ENCODE assay signal across 28 cellular contexts in the genomic region with DNA sequence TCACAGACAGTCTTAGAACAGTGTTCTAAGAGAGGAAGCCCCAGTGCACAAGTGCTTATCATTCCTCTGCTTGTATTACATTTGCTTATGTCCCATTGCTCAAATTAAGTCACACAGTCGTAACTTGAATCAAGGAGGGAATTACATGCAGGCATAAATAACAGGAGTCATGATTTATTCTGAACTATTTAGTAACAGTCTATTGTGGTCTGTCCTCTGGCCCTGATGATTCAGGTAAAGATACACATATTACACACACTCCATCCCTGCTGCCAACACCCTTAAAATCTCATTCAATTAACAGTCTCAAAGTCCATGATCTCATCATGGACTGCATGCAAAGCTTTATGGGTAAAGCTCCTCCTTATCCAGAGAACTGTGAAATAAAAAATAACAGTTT.
"Had no signal": no experiment of that assay in that cellular context is flagged by ENCODE, and none has a peak within 500 bp of the region (broad histone marks: within the 10 kb centered on the region; RNA-seq: fewer than 3 reads in every experiment).

No MANE protein-coding gene starts in this region.

- H3K27me3 ChIP-seq: dorsolateral prefrontal cortex, esophagus squamous epithelium, left lung, neural progenitor cell, sigmoid colon, stomach, suprapubic skin, tibial nerve had no signal

- H3K4me1 ChIP-seq: esophagus squamous epithelium, left lung, neural progenitor cell, sigmoid colon, stomach, suprapubic skin, tibial nerve had no signal

- H3K4me3 Mint-ChIP-seq: activated CD4-positive, alpha-beta memory T cell treated with anti-CD3 and anti-CD28 coated beads, Interleukin-2, amount 10 ng/mL, durations not matched to agents 7 days and 5 days; activated CD4-positive, alpha-beta T cell treated with anti-CD3 and anti-CD28 coated beads, Interleukin-2, amount 10 ng/mL, durations not matched to agents 24 days and 14 days; activated naive CD8-positive, alpha-beta T cell treated with anti-CD3 and anti-CD28 coated beads, Interleukin-2, amount 50 U/mL, for 24 hours; brain; effector memory CD8-positive, alpha-beta T cell; naive thymus-derived CD8-positive, alpha-beta T cell; neural progenitor cell; stimulated activated memory B cell treated with anti-CD40 and anti-IgM and Interleukin-4, amounts not matched to agents 10 μg/mL and 1 μg/mL and 100 μg/mL, for 72 hours had no signal

- H3K9ac ChIP-seq: neural progenitor cell had no signal

- H3K27ac Mint-ChIP-seq: activated CD4-positive, alpha-beta memory T cell treated with anti-CD3 and anti-CD28 coated beads, Interleukin-2, amount 10 ng/mL, durations not matched to agents 7 days and 5 days; activated CD4-positive, alpha-beta T cell treated with anti-CD3 and anti-CD28 coated beads, Interleukin-2, amount 10 ng/mL, durations not matched to agents 24 days and 14 days; activated naive CD8-positive, alpha-beta T cell treated with anti-CD3 and anti-CD28 coated beads, Interleukin-2, amount 50 U/mL, for 24 hours; brain; effector memory CD8-positive, alpha-beta T cell; naive thymus-derived CD8-positive, alpha-beta T cell; neural progenitor cell; stimulated activated memory B cell treated with anti-CD40 and anti-IgM and Interleukin-4, amounts not matched to agents 10 μg/mL and 1 μg/mL and 100 μg/mL, for 72 hours had no signal

- H3K4me2 ChIP-seq: neural progenitor cell, smooth muscle cell had no signal

- H3K36me3 Mint-ChIP-seq: naive thymus-derived CD8-positive, alpha-beta T cell; neural progenitor cell; stimulated activated memory B cell treated with anti-CD40 and anti-IgM and Interleukin-4, amounts not matched to agents 10 μg/mL and 1 μg/mL and 100 μg/mL, for 72 hours had no signal

- H3K36me3 ChIP-seq: esophagus squamous epithelium, left lung, neural progenitor cell, sigmoid colon, stomach, suprapubic skin, tibial nerve had no signal

- DNase-seq: activated CD4-positive, alpha-beta memory T cell treated with anti-CD3 and anti-CD28 coated beads, Interleukin-2, amount 10 ng/mL, durations not matched to agents 7 days and 5 days; activated CD4-positive, alpha-beta T cell treated with anti-CD3 and anti-CD28 coated beads, Interleukin-2, amount 10 ng/mL, durations not matched to agents 24 days and 14 days; activated gamma-delta T cell; activated naive CD4-positive, alpha-beta T cell treated with anti-CD3 and anti-CD28 coated beads, Interleukin-2, amount 50 U/mL, for 16 hours; activated naive CD8-positive, alpha-beta T cell treated with anti-CD3 and anti-CD28 coated beads, Interleukin-2, amount 50 U/mL, for 24 hours; central memory CD4-positive, alpha-beta T cell; dorsolateral prefrontal cortex; effector memory CD8-positive, alpha-beta T cell; esophagus squamous epithelium; left lung; naive thymus-derived CD8-positive, alpha-beta T cell; posterior cingulate gyrus; retina; sigmoid colon; stimulated activated CD4-positive, alpha-beta T cell treated with anti-CD3 and anti-CD28 coated beads, Interleukin-15, amount 100 ng/mL, for 24 hours; stomach had no signal

- H2AFZ ChIP-seq: neural progenitor cell had no signal

- H3K9me3 ChIP-seq: esophagus squamous epithelium, left lung, sigmoid colon, stomach, suprapubic skin had no signal

- H3K4me1 Mint-ChIP-seq: activated CD4-positive, alpha-beta memory T cell treated with anti-CD3 and anti-CD28 coated beads, Interleukin-2, amount 10 ng/mL, durations not matched to agents 7 days and 5 days; activated CD4-positive, alpha-beta T cell treated with anti-CD3 and anti-CD28 coated beads, Interleukin-2, amount 10 ng/mL, durations not matched to agents 24 days and 14 days; activated naive CD8-positive, alpha-beta T cell treated with anti-CD3 and anti-CD28 coated beads, Interleukin-2, amount 50 U/mL, for 24 hours; naive thymus-derived CD8-positive, alpha-beta T cell; neural progenitor cell; stimulated activated memory B cell treated with anti-CD40 and anti-IgM and Interleukin-4, amounts not matched to agents 10 μg/mL and 1 μg/mL and 100 μg/mL, for 72 hours had no signal

- H3K27me3 Mint-ChIP-seq: activated CD4-positive, alpha-beta memory T cell treated with anti-CD3 and anti-CD28 coated beads, Interleukin-2, amount 10 ng/mL, durations not matched to agents 7 days and 5 days; activated CD4-positive, alpha-beta T cell treated with anti-CD3 and anti-CD28 coated beads, Interleukin-2, amount 10 ng/mL, durations not matched to agents 24 days and 14 days; activated naive CD8-positive, alpha-beta T cell treated with anti-CD3 and anti-CD28 coated beads, Interleukin-2, amount 50 U/mL, for 24 hours; brain; effector memory CD8-positive, alpha-beta T cell; naive thymus-derived CD8-positive, alpha-beta T cell; stimulated activated memory B cell treated with anti-CD40 and anti-IgM and Interleukin-4, amounts not matched to agents 10 μg/mL and 1 μg/mL and 100 μg/mL, for 72 hours had no signal

- FAIRE-seq: colon, endothelial cell of umbilical vein, urothelium cell line had no signal

- H3K27ac ChIP-seq: esophagus squamous epithelium, left lung, neural progenitor cell, sigmoid colon, stomach, suprapubic skin, tibial nerve, VCaP had no signal

- ATAC-seq: activated CD4-positive, CD25-positive, alpha-beta regulatory T cell treated with anti-CD3 and anti-CD28 coated beads, Interleukin-2, amount 50 U/mL, for 24 hours; activated naive CD8-positive, alpha-beta T cell treated with anti-CD3 and anti-CD28 coated beads, Interleukin-2, amount 50 U/mL, for 24 hours; effector memory CD8-positive, alpha-beta T cell; left lung; naive thymus-derived CD8-positive, alpha-beta T cell; stimulated activated memory B cell treated with anti-CD40 and anti-IgM and Interleukin-4, amounts not matched to agents 10 μg/mL and 1 μg/mL and 100 μg/mL, for 72 hours had no signal

- H3K9me3 Mint-ChIP-seq: activated CD4-positive, alpha-beta memory T cell treated with anti-CD3 and anti-CD28 coated beads, Interleukin-2, amount 10 ng/mL, durations not matched to agents 7 days and 5 days; activated CD4-positive, alpha-beta T cell treated with anti-CD3 and anti-CD28 coated beads, Interleukin-2, amount 10 ng/mL, durations not matched to agents 24 days and 14 days; neural progenitor cell had no signal

- H3K4me3 ChIP-seq: dorsolateral prefrontal cortex, esophagus squamous epithelium, left lung, lung, neural progenitor cell, sigmoid colon, smooth muscle cell, stomach, suprapubic skin, tibial nerve had no signal
